Comparison of ENCODE assay signal across 9 cellular contexts in genomic region chr16:88773812-88774291, GRCh38. TPM values are rescaled to one million over a fixed set of nuclear protein-coding genes. Genes with fewer than 3 reads are reported as not detected.
DNase-seq lines count a peak whose midpoint lies in the region; ATAC-seq and TF ChIP-seq lines count a peak whose summit lies in the region.
"Had no signal": no experiment of that assay in that cellular context is flagged by ENCODE, and none has a peak within 500 bp of the region (broad histone marks: within the 10 kb centered on the region; RNA-seq: fewer than 3 reads in every experiment).

No MANE protein-coding gene starts in this region.

- H3K9ac ChIP-seq in neural progenitor cell: no peak overlapping the region

- no peaks in the 10 kb centered on the region for H3K9me3 Mint-ChIP-seq in CD8-positive, alpha-beta memory T cell
- no peaks in the 10 kb centered on the region for H3K9me3 Mint-ChIP-seq in neural progenitor cell
- no peaks in the 10 kb centered on the region for H3K9me3 Mint-ChIP-seq in activated T-cell treated with anti-CD3 and anti-CD28 coated beads, Interleukin-2, amount 50 U/mL, for 4 hours

- peaks cover 34% of the 10 kb centered on the region for H3K4me1 ChIP-seq in CD8-positive, alpha-beta memory T cell (ENCODE audit: insufficient read depth, low read length)
- H3K4me1 ChIP-seq in PC-9 (replicated peaks; ENCODE audit: insufficient read depth): peaks cover 58% of the 10 kb centered on the region
- H3K4me1 ChIP-seq in neural progenitor cell: peaks cover 63% of the 10 kb centered on the region

- H2AFZ ChIP-seq in PC-9: no peak overlapping the region
- H2AFZ ChIP-seq in neural progenitor cell (replicated peaks): no peak overlapping the region

- H4K20me1 ChIP-seq in PC-9 (ENCODE audit: insufficient read depth) (peaks cover 69% of the 10 kb centered on the region), neural progenitor cell (ENCODE audit: low read depth) (peaks cover 6% of the 10 kb centered on the region)

- no peak for ATAC-seq in activated T-cell treated with anti-CD3 and anti-CD28 coated beads, Interleukin-2, amount 50 U/mL, for 4 hours
- ATAC-seq in GM18498 (IDR thresholded peaks at IDR 0.05; ENCODE audit: unreplicated experiment): no peak

- peak overlapping the region; percentile 75 for H3K27ac ChIP-seq in CD8-positive, alpha-beta memory T cell (ENCODE audit: low read depth, low read length)
- H3K27ac ChIP-seq in PC-9: no peak overlapping the region
- H3K27ac ChIP-seq in neural progenitor cell: no peak overlapping the region

- peaks cover 0 to 19% (median 0%) of the 10 kb centered on the region in 3 donors for H3K36me3 Mint-ChIP-seq in CD8-positive, alpha-beta memory T cell
- H3K36me3 Mint-ChIP-seq in neural progenitor cell: no peaks in the 10 kb centered on the region
- H3K36me3 Mint-ChIP-seq in activated T-cell treated with anti-CD3 and anti-CD28 coated beads, Interleukin-2, amount 50 U/mL, for 4 hours (ENCODE audit: insufficient read depth): no peaks in the 10 kb centered on the region

- H3K79me2 ChIP-seq in PC-9 (ENCODE audit: low read depth): peaks cover 87% of the 10 kb centered on the region
- H3K79me2 ChIP-seq in neural progenitor cell (ENCODE audit: low read depth): no peaks in the 10 kb centered on the region

- H3K27me3 Mint-ChIP-seq in CD8-positive, alpha-beta memory T cell: no peaks in the 10 kb centered on the region
- H3K27me3 Mint-ChIP-seq in neural progenitor cell (ENCODE audit: insufficient read depth, low read depth): peaks cover 5% of the 10 kb centered on the region
- no peaks in the 10 kb centered on the region for H3K27me3 Mint-ChIP-seq in activated T-cell treated with anti-CD3 and anti-CD28 coated beads, Interleukin-2, amount 50 U/mL, for 4 hours (ENCODE audit: low read depth)

- H3K4me2 ChIP-seq in PC-9 (peak overlapping the region; percentile 67), neural progenitor cell (no peak overlapping the region)

- no peaks in the 10 kb centered on the region for H3K9me3 ChIP-seq in CD8-positive, alpha-beta memory T cell (ENCODE audit: low read length)
- no peaks in the 10 kb centered on the region for H3K9me3 ChIP-seq in PC-9 (ENCODE audit: insufficient read depth, low read depth)
- no peaks in the 10 kb centered on the region for H3K9me3 ChIP-seq in neural progenitor cell (ENCODE audit: low read depth)

- no peaks in the 10 kb centered on the region for H3K36me3 ChIP-seq in CD8-positive, alpha-beta memory T cell (ENCODE audit: insufficient read depth, low read length)
- H3K36me3 ChIP-seq in PC-9 (ENCODE audit: low read depth): no peaks in the 10 kb centered on the region
- H3K36me3 ChIP-seq in neural progenitor cell: no peaks in the 10 kb centered on the region

- TF ChIP-seq CTCF in PC-9 (conservative IDR thresholded peaks at IDR 0.05) (no peak), neural progenitor cell (IDR thresholded peaks at IDR 0.05) (no peak)

- H3K4me3 Mint-ChIP-seq in CD8-positive, alpha-beta memory T cell: no peak overlapping the region
- H3K4me3 Mint-ChIP-seq in neural progenitor cell: no peak overlapping the region
- H3K4me3 Mint-ChIP-seq in activated T-cell treated with anti-CD3 and anti-CD28 coated beads, Interleukin-2, amount 50 U/mL, for 4 hours: no peak overlapping the region

- TF ChIP-seq POLR2A in erythroblast (IDR thresholded peaks at IDR 0.05; ENCODE audit: low read length): no peak

- peaks cover 40% of the 10 kb centered on the region for H3F3A ChIP-seq in PC-9 (ENCODE audit: insufficient read depth, low read depth)
- H3F3A ChIP-seq in neural progenitor cell (ENCODE audit: low read depth): peaks cover 29% of the 10 kb centered on the region

- no peak for DNase-seq in CD8-positive, alpha-beta memory T cell
- DNase-seq in PC-9 (peak; percentile 54 to 88), erythroblast (lab: John Stamatoyannopoulos, UW) (peak; percentile 92 to 93), neural progenitor cell (ENCODE audit: low spot score) (peak; percentile 68), NCI-H345 treated with DMSO at 0.1 percent for 48 hours (lab: John Stamatoyannopoulos, UW; ENCODE audit: unreplicated experiment) (no peak)
- no peak for DNase-seq in stimulated activated CD4-positive, alpha-beta T cell treated with anti-CD3 and anti-CD28 coated beads, Interleukin-4, amount 100 ng/mL, for 4 hours
- no peak for DNase-seq in activated T-cell treated with anti-CD3 and anti-CD28 coated beads, Interleukin-2, amount 50 U/mL, for 4 hours

- peaks cover 19 to 53% (median 20%) of the 10 kb centered on the region in 3 donors for H3K4me1 Mint-ChIP-seq in CD8-positive, alpha-beta memory T cell
- peaks cover 42% of the 10 kb centered on the region for H3K4me1 Mint-ChIP-seq in neural progenitor cell
- peaks cover 25% of the 10 kb centered on the region for H3K4me1 Mint-ChIP-seq in activated T-cell treated with anti-CD3 and anti-CD28 coated beads, Interleukin-2, amount 50 U/mL, for 4 hours (ENCODE audit: low read depth)

- no peaks in the 10 kb centered on the region for H3K9me2 ChIP-seq in PC-9 (ENCODE audit: insufficient read depth)

- no peaks in the 10 kb centered on the region for H3K27me3 ChIP-seq in CD8-positive, alpha-beta memory T cell (ENCODE audit: insufficient read depth, low read length, poor library complexity, severe bottlenecking)
- H3K27me3 ChIP-seq in PC-9 (ENCODE audit: insufficient read depth, low read depth) (no peaks in the 10 kb centered on the region), neural progenitor cell (no peaks in the 10 kb centered on the region)

- peak overlapping the region in 2 of 8 donors; percentile 52 to 54 for H3K27ac Mint-ChIP-seq in CD8-positive, alpha-beta memory T cell
- H3K27ac Mint-ChIP-seq in neural progenitor cell: no peak overlapping the region

- POLR2A ChIA-PET in CD8-positive, alpha-beta memory T cell (lab: Charles Lee): no interaction called here
- POLR2A ChIA-PET in PC-9 (lab: Charles Lee; ENCODE audit: unreplicated experiment): interaction anchor here (0.6 to 1.2 kb wide), 8 partner anchors 9 to 903 kb away, joined by 3 to 17 read pairs (median 4); no protein-coding TSS in a partner anchor

- BruUV-seq in PC-9 (replicated peaks; lab: Mats Ljungman, UMichigan): no TSS peak

- H3K4me3 ChIP-seq in CD8-positive, alpha-beta memory T cell (ENCODE audit: low read length): no peak overlapping the region
- H3K4me3 ChIP-seq in PC-9: no peak overlapping the region
- no peak overlapping the region for H3K4me3 ChIP-seq in neural progenitor cell

- CTCF ChIA-PET in CD8-positive, alpha-beta memory T cell (lab: Charles Lee): interaction anchor here (1.1 kb wide), 1 partner anchor 20 kb away, joined by 3 read pairs; no protein-coding TSS in a partner anchor
- CTCF ChIA-PET in PC-9 (lab: Charles Lee): interaction anchor here (1.1 kb wide), 1 partner anchor 36 kb away, joined by 3 read pairs; no protein-coding TSS in a partner anchor

- intact Hi-C loops in PC-9 (cut with micrococcal nuclease; ENCODE audit: unreplicated experiment): loop anchor here (1.0 kb wide), 1 partner anchor 8 kb away; no protein-coding TSS in a partner anchor

RNA-seq across cellular contexts. Expression of gene PIEZO1, which starts 11.2 kb away (rescaled TPM):
- 100 to 1,000 TPM; 215 to 230 TPM for total RNA-seq in CD8-positive, alpha-beta memory T cell
- polyA plus RNA-seq in CD8-positive, alpha-beta memory T cell: 58.4 TPM
- total RNA-seq in PC-9 (2021) (391 and 426 TPM in 2 replicates), neural progenitor cell (ENCODE audit: low replicate concordance) (5.5 and 26.9 TPM in 2 replicates)
- 100 to 1,000 TPM; 116 to 171 (median 139) TPM for total RNA-seq in activated T-cell treated with anti-CD3 and anti-CD28 coated beads, Interleukin-2, amount 50 U/mL, for 4 hours
- polyA plus RNA-seq: neural cell had no signal

RNA-seq across cellular contexts. Expression of gene CDT1, which starts 29.7 kb away (rescaled TPM):
- 100 to 1,000 TPM in 1 of 2 experiments, 10 to 100 TPM in 1; 97.6 to 106 TPM for total RNA-seq in CD8-positive, alpha-beta memory T cell
- 0.26 TPM for polyA plus RNA-seq in CD8-positive, alpha-beta memory T cell
- total RNA-seq in PC-9 (2021) (73.2 and 95.4 TPM in 2 replicates), neural progenitor cell (ENCODE audit: low replicate concordance) (7.8 and 57.9 TPM in 2 replicates)
- total RNA-seq in activated T-cell treated with anti-CD3 and anti-CD28 coated beads, Interleukin-2, amount 50 U/mL, for 4 hours: 10 to 100 TPM; 81.0 to 96.4 (median 87.2) TPM

RNA-seq across cellular contexts. Expression of gene APRT, which starts 37.9 kb away (rescaled TPM):
- 100 to 1,000 TPM; 338 to 348 TPM for total RNA-seq in CD8-positive, alpha-beta memory T cell
- 490 TPM for polyA plus RNA-seq in CD8-positive, alpha-beta memory T cell
- total RNA-seq in PC-9 (2021) (213 and 226 TPM in 2 replicates), neural progenitor cell (ENCODE audit: low replicate concordance) (53.4 and 150 TPM in 2 replicates)
- 100 to 1,000 TPM; 534 to 566 (median 566) TPM for total RNA-seq in activated T-cell treated with anti-CD3 and anti-CD28 coated beads, Interleukin-2, amount 50 U/mL, for 4 hours

Comparison
In these comparisons a context has a peak if more than half of its experiments do, and no peak if none do; other contexts are left out.
1. DNase-seq: peak in PC-9 (2 of 2), erythroblast (2 of 2) and neural progenitor cell (single experiment); none in CD8-positive, alpha-beta memory T cell (0 of 5), NCI-H345 treated with DMSO at 0.1 percent for 48 hours (single experiment), stimulated activated CD4-positive, alpha-beta T cell treated with anti-CD3 and anti-CD28 coated beads, Interleukin-4, amount 100 ng/mL, for 4 hours (0 of 2) and activated T-cell treated with anti-CD3 and anti-CD28 coated beads, Interleukin-2, amount 50 U/mL, for 4 hours (single experiment).